ENCODE assay signal across 8 cellular contexts in genomic region chr12:26125451-26126339, GRCh38. TPM values are rescaled to one million over a fixed set of nuclear protein-coding genes. Genes with fewer than 3 reads are reported as not detected.
DNase-seq lines count a peak whose midpoint lies in the region; ATAC-seq and TF ChIP-seq lines count a peak whose summit lies in the region.

No MANE protein-coding gene starts in this region.

- peaks cover 29% of the 10 kb centered on the region for H3K4me1 Mint-ChIP-seq in activated T-cell treated with anti-CD3 and anti-CD28 coated beads, Interleukin-2, amount 50 U/mL, for 4 hours (ENCODE audit: low read depth)

- DNase-seq in activated CD4-positive, alpha-beta T cell treated with anti-CD3 and anti-CD28 coated beads for 4 hours: peak; percentile 8 to 12
- no peak for DNase-seq in activated CD4-positive, alpha-beta T cell treated with anti-CD3 and anti-CD28 coated beads, Interleukin-2, amount 50 U/mL, for 4 hours
- DNase-seq in NCI-H446 treated with DMSO at 0.1 percent for 48 hours (lab: John Stamatoyannopoulos, UW) (peak; percentile 59), fibroblast of peridontal ligament (ENCODE audit: extremely low read depth) (peak; percentile 37), thyroid gland (peak; percentile 93)
- DNase-seq in activated T-cell treated with anti-CD3 and anti-CD28 coated beads, Interleukin-2, amount 50 U/mL, for 4 hours: peak; percentile 11

- peak in 1 of 2 donors; percentile 60 for TF ChIP-seq POLR2A in thyroid gland (IDR thresholded peaks at IDR 0.05)

- WGBS in thyroid gland, 2 donors: 0 to 2% methylated on average over 22 to 41 of the region's 65 CpGs

- peak overlapping the region; percentile 76 for H3K4me3 Mint-ChIP-seq in activated T-cell treated with anti-CD3 and anti-CD28 coated beads, Interleukin-2, amount 50 U/mL, for 4 hours

- no peaks in the 10 kb centered on the region for H3K9me3 Mint-ChIP-seq in activated T-cell treated with anti-CD3 and anti-CD28 coated beads, Interleukin-2, amount 50 U/mL, for 4 hours

- peaks cover 12% of the 10 kb centered on the region for H3K4me1 ChIP-seq in muscle layer of colon (ENCODE audit: insufficient read depth, low read length)
- H3K4me1 ChIP-seq in thyroid gland: peaks cover 4 to 13% of the 10 kb centered on the region in 2 donors

- H3K27me3 Mint-ChIP-seq in activated T-cell treated with anti-CD3 and anti-CD28 coated beads, Interleukin-2, amount 50 U/mL, for 4 hours (ENCODE audit: low read depth): peaks cover 81% of the 10 kb centered on the region

- peak overlapping the region; percentile 97 for H3K9ac ChIP-seq in muscle layer of colon (ENCODE audit: low read length)

- H3K27ac ChIP-seq in muscle layer of colon (ENCODE audit: low read depth, low read length) (peak overlapping the region; percentile 96), thyroid gland (peak overlapping the region; percentile 94 to 100 (median 99))

- no peaks in the 10 kb centered on the region for H3K36me3 ChIP-seq in muscle layer of colon (ENCODE audit: insufficient read depth, low read length)
- H3K36me3 ChIP-seq in thyroid gland: no peaks in the 10 kb centered on the region

- no peak for TF ChIP-seq CTCF in thyroid gland (IDR thresholded peaks at IDR 0.05)

- no peaks in the 10 kb centered on the region for H3K27me3 ChIP-seq in muscle layer of colon (ENCODE audit: control insufficient read depth in 1 of 2, insufficient read depth in 2 of 2, low read length in 2 of 2)
- no peaks in the 10 kb centered on the region for H3K27me3 ChIP-seq in thyroid gland

- ATAC-seq in HG02852 (IDR thresholded peaks at IDR 0.05; ENCODE audit: unreplicated experiment): peak; percentile 29
- peak; percentile 29 to 49 for ATAC-seq in activated T-cell treated with anti-CD3 and anti-CD28 coated beads, Interleukin-2, amount 50 U/mL, for 4 hours

- intact Hi-C loops in thyroid gland (cut with DNase I): no loop called here

- H3K9me3 ChIP-seq in muscle layer of colon (ENCODE audit: low read length): no peaks in the 10 kb centered on the region
- no peaks in the 10 kb centered on the region for H3K9me3 ChIP-seq in thyroid gland

- H3K36me3 Mint-ChIP-seq in activated T-cell treated with anti-CD3 and anti-CD28 coated beads, Interleukin-2, amount 50 U/mL, for 4 hours (ENCODE audit: insufficient read depth): no peaks in the 10 kb centered on the region

- H3K4me3 ChIP-seq in muscle layer of colon (ENCODE audit: low read depth in 1 of 2, low read length in 2 of 2) (peak overlapping the region; percentile 66 to 89), thyroid gland (replicated peaks in 1 of 3) (peak overlapping the region; percentile 53 to 68 (median 59))

RNA-seq across cellular contexts. Expression of gene BHLHE41, which starts 0.9 kb away (rescaled TPM):
- under 1 TPM in 2 of 3 donors, not detected in 1; 0.05 to 0.28 TPM for total RNA-seq in activated T-cell treated with anti-CD3 and anti-CD28 coated beads, Interleukin-2, amount 50 U/mL, for 4 hours
- total RNA-seq in thyroid gland: 10 to 100 TPM; 32.6 to 67.4 (median 34.3) TPM

Comparison
In these comparisons a context has a peak if more than half of its experiments do, and no peak if none do; other contexts are left out.
1. DNase-seq: peak in activated CD4-positive, alpha-beta T cell treated with anti-CD3 and anti-CD28 coated beads for 4 hours (2 of 2), NCI-H446 treated with DMSO at 0.1 percent for 48 hours (single experiment), activated T-cell treated with anti-CD3 and anti-CD28 coated beads, Interleukin-2, amount 50 U/mL, for 4 hours (single experiment), fibroblast of peridontal ligament (single experiment) and thyroid gland (2 of 2); none in activated CD4-positive, alpha-beta T cell treated with anti-CD3 and anti-CD28 coated beads, Interleukin-2, amount 50 U/mL, for 4 hours (0 of 2).
2. RNA of gene BHLHE41, which starts 0.9 kb away (total RNA-seq): 32.6 to 67.4 TPM in thyroid gland; 0.05 to 0.28 TPM in activated T-cell treated with anti-CD3 and anti-CD28 coated beads, Interleukin-2, amount 50 U/mL, for 4 hours; every median in the first group is over 10 times any median in the second.